Comparison of ENCODE assay signal across 1 cellular context in genomic region chr9:122346478-122347347, GRCh38.
TF ChIP-seq lines count a peak whose summit lies in the region.

No MANE protein-coding gene starts in this region.

TF ChIP-seq in SK-N-SH treated with all-trans-retinoic acid at 6 μM for 48 hours, 23 proteins besides CTCF, POLR2A, EP300 and RAD21 (continued from another document):
- TF ChIP-seq ISL1 (CRISPR knock-in tag; IDR thresholded peaks at IDR 0.05) (no peak), SNAI2 (CRISPR knock-in tag; IDR thresholded peaks at IDR 0.05) (no peak), ZFP30 (CRISPR knock-in tag; IDR thresholded peaks at IDR 0.05) (no peak), ZC3H10 (CRISPR knock-in tag; IDR thresholded peaks at IDR 0.05) (no peak), TCF4 (CRISPR knock-in tag; IDR thresholded peaks at IDR 0.05; ENCODE audit: borderline replicate concordance) (no peak), ZNF565 (CRISPR knock-in tag; conservative IDR thresholded peaks at IDR 0.05; ENCODE audit: low read depth) (no peak), BACH2 (CRISPR knock-in tag; IDR thresholded peaks at IDR 0.05; ENCODE audit: borderline replicate concordance) (no peak), ESRRG (CRISPR knock-in tag; IDR thresholded peaks at IDR 0.05) (no peak), POU6F1 (CRISPR knock-in tag; IDR thresholded peaks at IDR 0.05; ENCODE audit: borderline replicate concordance, low read depth) (no peak), CSDC2 (CRISPR knock-in tag; IDR thresholded peaks at IDR 0.05) (no peak), ZNF8 (CRISPR knock-in tag; IDR thresholded peaks at IDR 0.05) (no peak), CREB5 (CRISPR knock-in tag; IDR thresholded peaks at IDR 0.05; ENCODE audit: low read depth) (no peak), TSHZ2 (CRISPR knock-in tag; IDR thresholded peaks at IDR 0.05) (no peak)
